Comparison of ENCODE assay signal across 19 cellular contexts in the genomic region with DNA sequence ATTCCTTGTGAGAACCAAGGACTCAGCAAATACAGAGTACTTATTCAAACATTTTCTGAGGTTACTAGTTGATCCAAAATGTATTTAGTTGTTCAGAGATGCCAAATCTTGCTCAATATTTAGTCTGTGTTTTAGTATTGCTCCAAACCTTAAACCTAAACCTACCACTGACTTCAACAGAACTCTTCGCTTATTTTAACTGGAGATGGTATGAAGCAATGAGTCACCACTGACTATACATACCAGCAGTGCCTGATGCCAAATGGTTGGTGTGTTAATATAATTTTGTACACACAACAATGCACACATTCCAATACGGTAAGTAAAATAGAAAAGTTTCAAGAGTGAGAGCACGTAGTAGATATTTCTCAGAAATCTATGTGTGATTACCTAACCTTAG. TPM values are rescaled to one million over a fixed set of nuclear protein-coding genes. Genes with fewer than 3 reads are reported as not detected.
DNase-seq lines count a peak whose midpoint lies in the region; ATAC-seq and TF ChIP-seq lines count a peak whose summit lies in the region.
"Had no signal": no experiment of that assay in that cellular context is flagged by ENCODE, and none has a peak within 500 bp of the region (broad histone marks: within the 10 kb centered on the region; RNA-seq: fewer than 3 reads in every experiment).

No MANE protein-coding gene starts in this region.

- no peak overlapping the region for H2BK5ac ChIP-seq in mesendoderm (ENCODE audit: low read length)

- H3K27me3 ChIP-seq in osteoblast (ENCODE audit: insufficient read depth, low read length) (no peaks in the 10 kb centered on the region), right cardiac atrium (ENCODE audit: control insufficient read depth, insufficient read depth) (no peaks in the 10 kb centered on the region), mesendoderm (ENCODE audit: insufficient read depth, low read length, poor library complexity) (no peaks in the 10 kb centered on the region)
- H3K27me3 ChIP-seq: BE2C, esophagus muscularis mucosa, left lung had no signal

- no peak overlapping the region for H3K18ac ChIP-seq in mesendoderm (ENCODE audit: low read length)

- H2BK15ac ChIP-seq in mesendoderm (replicated peaks; ENCODE audit: low read depth), result no peak overlapping the region

- peak overlapping the region; percentile 53 for H3K4me2 ChIP-seq in osteoblast (ENCODE audit: insufficient read depth, low read length)
- H3K4me2 ChIP-seq in mesendoderm (ENCODE audit: low read length), result no peak overlapping the region

- no peak overlapping the region for H3K23ac ChIP-seq in mesendoderm (ENCODE audit: low read length)

- no peaks in the 10 kb centered on the region for H4K20me1 ChIP-seq in osteoblast (ENCODE audit: insufficient read depth, low read length)

- no peak overlapping the region for H4K8ac ChIP-seq in mesendoderm (ENCODE audit: low read depth, low read length)

- peak; percentile 11 for DNase-seq in EH (ENCODE audit: low read depth)
- DNase-seq in RPMI7951 (ENCODE audit: low read depth), result peak; percentile 66
- peak; percentile 83 for DNase-seq in epithelial cell of esophagus (ENCODE audit: low read depth)
- no peak for DNase-seq in osteoblast (ENCODE audit: insufficient read length, low spot score, missing footprints)
- DNase-seq in right cardiac atrium, result no peak
- no peak for DNase-seq in T-helper 9 cell
- no peak for DNase-seq in AML-193 (lab: John Stamatoyannopoulos, UW)
- DNase-seq in mesendoderm, result no peak
- DNase-seq: activated B cell treated with CpG ODN at 0.5 μM for 24 hours; activated CD8-positive, alpha-beta memory T cell treated with anti-CD3 and anti-CD28 coated beads for 24 hours; adrenal gland; BE2C; dermis blood vessel endothelial cell; left lung; NCI-H748 treated with DMSO at 0.1 percent for 48 hours; psoas muscle; T-helper 1 cell had no signal

- no peak overlapping the region for H4K5ac ChIP-seq in mesendoderm (ENCODE audit: low read length)

- H3K56ac ChIP-seq in mesendoderm (ENCODE audit: low read length), result no peak overlapping the region

- TF ChIP-seq CTCF in epithelial cell of esophagus (IDR thresholded peaks at IDR 0.05; ENCODE audit: insufficient read depth, low read depth, low read length, missing control alignments), result no peak
- TF ChIP-seq CTCF in osteoblast (IDR thresholded peaks at IDR 0.05; ENCODE audit: extremely low read depth, low read depth, low read length), result no peak

- no peak overlapping the region for H2AK5ac ChIP-seq in mesendoderm (ENCODE audit: low read length)

- H3K4me3 ChIP-seq in epithelial cell of esophagus (ENCODE audit: low read length) (no peak overlapping the region), osteoblast (ENCODE audit: insufficient read depth, low read length) (peak overlapping the region; percentile 19), right cardiac atrium (ENCODE audit: low read length) (no peak overlapping the region), mesendoderm (ENCODE audit: low read length) (no peak overlapping the region)
- H3K4me3 ChIP-seq: adrenal gland, esophagus muscularis mucosa, left lung, psoas muscle had no signal

- no peak overlapping the region for H3K9ac ChIP-seq in mesendoderm (ENCODE audit: low read length)

- H2BK120ac ChIP-seq in mesendoderm (ENCODE audit: low read depth, low read length), result no peak overlapping the region

- no peak for ATAC-seq in right cardiac atrium
- ATAC-seq: left lung, Panc1, psoas muscle had no signal

- H3K9me3 ChIP-seq in osteoblast (ENCODE audit: low read depth, low read length) (no peaks in the 10 kb centered on the region), right cardiac atrium (ENCODE audit: control insufficient read depth, low read length) (no peaks in the 10 kb centered on the region)
- H3K9me3 ChIP-seq: adrenal gland, BE2C, esophagus muscularis mucosa, left lung, psoas muscle had no signal

- H3K27ac ChIP-seq in osteoblast (ENCODE audit: low read depth, low read length) (peak overlapping the region; percentile 43), right cardiac atrium (ENCODE audit: low read length) (no peak overlapping the region), mesendoderm (ENCODE audit: low read depth, low read length) (no peak overlapping the region)
- H3K27ac ChIP-seq: adrenal gland, esophagus muscularis mucosa, left lung, psoas muscle had no signal

- WGBS in right cardiac atrium, result 60% methylated on average over 3 of the region's 3 CpGs
- WGBS in mesendoderm (ENCODE audit: extremely low coverage, insufficient coverage, low lambda C conversion rate), result no CpG with 5 or more reads among the region's 3 CpGs

- no peaks in the 10 kb centered on the region for H3K79me1 ChIP-seq in mesendoderm (ENCODE audit: low read length)

- peaks cover 24% of the 10 kb centered on the region for H3K4me1 ChIP-seq in osteoblast (ENCODE audit: insufficient read depth, low read length)
- peaks cover 6% of the 10 kb centered on the region for H3K4me1 ChIP-seq in right cardiac atrium (ENCODE audit: control insufficient read depth, insufficient read depth, low read length)
- peaks cover 4% of the 10 kb centered on the region for H3K4me1 ChIP-seq in mesendoderm (ENCODE audit: control insufficient read depth, low read depth, low read length)
- H3K4me1 ChIP-seq: BE2C, psoas muscle had no signal

- peaks cover 17% of the 10 kb centered on the region for H3K79me2 ChIP-seq in osteoblast (ENCODE audit: insufficient read depth, low read length)
- no peaks in the 10 kb centered on the region for H3K79me2 ChIP-seq in mesendoderm (ENCODE audit: control insufficient read depth, insufficient read depth, low read length)

- intact Hi-C loops in right cardiac atrium (cut with DNase I), result no loop called here

- no peak overlapping the region for H3K4ac ChIP-seq in mesendoderm (ENCODE audit: low read depth, low read length)

- no peak overlapping the region for H2AFZ ChIP-seq in osteoblast (ENCODE audit: low read length)

- H3K36me3 ChIP-seq in osteoblast (ENCODE audit: insufficient read depth, low read length) (no peaks in the 10 kb centered on the region), mesendoderm (ENCODE audit: control insufficient read depth, insufficient read depth, low read length) (no peaks in the 10 kb centered on the region)
- H3K36me3 ChIP-seq: adrenal gland, BE2C, esophagus muscularis mucosa, left lung had no signal

RNA-seq across cellular contexts. Expression of gene SPTLC3, which starts 1.9 kb away (rescaled TPM):
- 11.4 and 16.6 TPM in 2 replicates for total RNA-seq in RPMI7951 (2014; rRNA removed; shearing (Covaris generic))
- total RNA-seq in osteoblast, result 14.8 and 15.9 TPM in 2 replicates
- 10 to 100 TPM in 3 of 4 donors, 1 to 10 TPM in 1; 4.7 to 16.9 (median 14.2) TPM for total RNA-seq in right cardiac atrium
- polyA plus RNA-seq in right cardiac atrium, result 4.2 TPM
- 0.76 TPM for polyA plus RNA-seq in mesendoderm (2013, experiment 1 of 2)
- polyA plus RNA-seq in mesendoderm (2013, experiment 2 of 2), result 1.0 TPM
- total RNA-seq: activated B cell treated with CpG ODN at 0.5 μM for 24 hours had no signal

Comparison
In these comparisons a context has a peak if more than half of its experiments do, and no peak if none do; other contexts are left out.
1. DNase-seq: peak in EH (single experiment), RPMI7951 (single experiment) and epithelial cell of esophagus (single experiment); none in osteoblast (single experiment), right cardiac atrium (0 of 3), T-helper 9 cell (single experiment), AML-193 (0 of 2) and mesendoderm (single experiment).